ENCODE assay signal across 8 cellular contexts in genomic region chr16:50467943-50468748, GRCh38.
DNase-seq lines count a peak whose midpoint lies in the region; ATAC-seq and TF ChIP-seq lines count a peak whose summit lies in the region.

No MANE protein-coding gene starts in this region.

- H3K4me1 Mint-ChIP-seq in MCF 10A (ENCODE audit: insufficient read depth, unreplicated experiment) = peaks cover under 1% of the 10 kb centered on the region

- H3K36me3 ChIP-seq in breast epithelium (no peaks in the 10 kb centered on the region), OCI-LY3 (replicated peaks; ENCODE audit: low read depth, low read length) (no peaks in the 10 kb centered on the region)

- H3K4me3 ChIP-seq in breast epithelium = peak overlapping the region; percentile 23 to 65 (median 46)
- H3K4me3 ChIP-seq in OCI-LY3 (ENCODE audit: low read length) = peak overlapping the region; percentile 72
- H3K4me3 ChIP-seq in epithelial cell of proximal tubule (ENCODE audit: low read depth, low read length) = peak overlapping the region; percentile 19

- no TSS peak for BruUV-seq in MCF 10A (replicated peaks; lab: Mats Ljungman, UMichigan)

- peaks cover 7% of the 10 kb centered on the region for H3K9me3 Mint-ChIP-seq in MCF 10A (ENCODE audit: unreplicated experiment)

- H3K27me3 Mint-ChIP-seq in MCF 10A (ENCODE audit: insufficient read depth, unreplicated experiment) = peaks cover 2% of the 10 kb centered on the region

- H3K27me3 ChIP-seq in breast epithelium (peaks cover 3 to 24% of the 10 kb centered on the region in 2 donors), OCI-LY3 (ENCODE audit: low read depth, low read length) (no peaks in the 10 kb centered on the region)

- DNase-seq in breast epithelium (ENCODE audit: low spot score in 2 of 2) = no peak
- no peak for DNase-seq in MCF 10A (ENCODE audit: unreplicated experiment)
- DNase-seq in epithelial cell of proximal tubule (ENCODE audit: low read depth) = no peak
- peak; percentile 36 for DNase-seq in pons (ENCODE audit: low spot score)
- no peak for DNase-seq in epidermal melanocyte (ENCODE audit: insufficient read length, low spot score)
- no peak for DNase-seq in DMS79 (lab: John Stamatoyannopoulos, UW)

- no peak overlapping the region for H3K27ac Mint-ChIP-seq in MCF 10A (ENCODE audit: low read depth, unreplicated experiment)

- POLR2A ChIA-PET in MCF 10A (lab: Yijun Ruan, JAX) = no interaction called here

- H3K4me1 ChIP-seq in breast epithelium (no peaks in the 10 kb centered on the region), OCI-LY3 (ENCODE audit: low read length) (peaks cover 17% of the 10 kb centered on the region)

- no peaks in the 10 kb centered on the region for H4K20me1 ChIP-seq in OCI-LY3 (ENCODE audit: insufficient read depth, low read length)

- TF ChIP-seq CTCF in breast epithelium (IDR thresholded peaks at IDR 0.05) = no peak
- TF ChIP-seq CTCF in MCF 10A (IDR thresholded peaks at IDR 0.05; ENCODE audit: unreplicated experiment) = no peak
- no peak for TF ChIP-seq CTCF in OCI-LY3 (IDR thresholded peaks at IDR 0.05; ENCODE audit: low read depth, low read length)
- TF ChIP-seq CTCF in epithelial cell of proximal tubule (conservative IDR thresholded peaks at IDR 0.05; ENCODE audit: low read depth, low read length) = no peak

- TF ChIP-seq POLR2A in breast epithelium (IDR thresholded peaks at IDR 0.05) = no peak

- peak overlapping the region; percentile 67 for H3K4me2 ChIP-seq in OCI-LY3 (ENCODE audit: low read length)

- H3K27ac ChIP-seq in breast epithelium (no peak overlapping the region), OCI-LY3 (ENCODE audit: low read length) (no peak overlapping the region)

- H3K9ac ChIP-seq in OCI-LY3 (ENCODE audit: low read length) = peak overlapping the region; percentile 53; the same call in 1 of the 2 replicates

- CTCF ChIA-PET in MCF 10A (lab: Yijun Ruan, JAX) = interaction anchor here (0.6 kb wide), 1 partner anchor 100 kb away, joined by 3 read pairs; no protein-coding TSS in a partner anchor

- H3K79me2 ChIP-seq in OCI-LY3 (ENCODE audit: low read length) = no peaks in the 10 kb centered on the region

- H3K9me3 ChIP-seq in breast epithelium (no peaks in the 10 kb centered on the region), OCI-LY3 (ENCODE audit: insufficient read depth, low read length) (no peaks in the 10 kb centered on the region)

- H3K36me3 Mint-ChIP-seq in MCF 10A (ENCODE audit: insufficient read depth, unreplicated experiment) = no peaks in the 10 kb centered on the region

- no peak overlapping the region for H3K4me3 Mint-ChIP-seq in MCF 10A (ENCODE audit: unreplicated experiment)

- no peak overlapping the region for H2AFZ ChIP-seq in OCI-LY3 (ENCODE audit: low read depth, low read length)

- intact Hi-C loops in breast epithelium (cut with DNase I; ENCODE audit: low total_unique reads) (loop anchor here (5.0 kb wide), 2 partner anchors 174 to 929 kb away; no protein-coding TSS in a partner anchor), MCF 10A (cut with micrococcal nuclease) (no loop called here)

- ATAC-seq in HG02759 (IDR thresholded peaks at IDR 0.05; ENCODE audit: unreplicated experiment) = no peak

Comparison
In these comparisons a context has a peak if more than half of its experiments do, and no peak if none do; other contexts are left out.
1. H3K4me3 ChIP-seq: peak in every context shown above with its lines; median percentile 72 in OCI-LY3; 46 in breast epithelium; 19 in epithelial cell of proximal tubule.